In genomic region chr18:62963522-62963921, GRCh38 we compare ENCODE assay signal across 20 cellular contexts.
DNase-seq lines count a peak whose midpoint lies in the region; ATAC-seq and TF ChIP-seq lines count a peak whose summit lies in the region.
"Had no signal": no experiment of that assay in that cellular context is flagged by ENCODE, and none has a peak within 500 bp of the region (broad histone marks: within the 10 kb centered on the region; RNA-seq: fewer than 3 reads in every experiment).

No MANE protein-coding gene starts in this region.

- no peaks in the 10 kb centered on the region for H3K9me3 Mint-ChIP-seq in activated T-helper 1 cell treated with anti-CD3 and anti-CD28 coated beads, Interleukin-12 subunit alpha, Interleukin-12 subunit beta, Interleukin-2, Interleukin-4 antibody, amounts not matched to agents 30 ng/mL and 10 ng/mL and 1 ng/mL, durations not matched to agents 14 hours and 24 hours and 36 hours
- H3K9me3 Mint-ChIP-seq: activated CD4-positive, alpha-beta T cell treated with anti-CD3 and anti-CD28 coated beads, Interleukin-2, amount 10 ng/mL, durations not matched to agents 24 days and 14 days; natural killer cell had no signal

- H3K9me2 ChIP-seq in hepatocyte (replicated peaks; ENCODE audit: insufficient read depth), result no peaks in the 10 kb centered on the region

- TF ChIP-seq CTCF in hepatocyte (IDR thresholded peaks at IDR 0.05; ENCODE audit: poor library complexity), result no peak

- H3K36me3 Mint-ChIP-seq in activated T-helper 1 cell treated with anti-CD3 and anti-CD28 coated beads, Interleukin-12 subunit alpha, Interleukin-12 subunit beta, Interleukin-2, Interleukin-4 antibody, amounts not matched to agents 30 ng/mL and 10 ng/mL and 1 ng/mL, durations not matched to agents 14 hours and 24 hours and 36 hours (ENCODE audit: low read depth), result no peaks in the 10 kb centered on the region
- H3K36me3 Mint-ChIP-seq: natural killer cell had no signal

- no peaks in the 10 kb centered on the region for H4K20me1 ChIP-seq in hepatocyte (ENCODE audit: insufficient read depth, poor library complexity, severe bottlenecking)
- H4K20me1 ChIP-seq: BLaER1 had no signal

- H3K27ac ChIP-seq in hepatocyte, result peak overlapping the region; percentile 69
- H3K27ac ChIP-seq in temporal lobe (ENCODE audit: low read depth, low read length), result peak overlapping the region; percentile 90
- H3K27ac ChIP-seq: BLaER1, colonic mucosa, epithelial cell of prostate, Peyer's patch, psoas muscle had no signal

- no peak overlapping the region for H3K27ac Mint-ChIP-seq in activated T-helper 1 cell treated with anti-CD3 and anti-CD28 coated beads, Interleukin-12 subunit alpha, Interleukin-12 subunit beta, Interleukin-2, Interleukin-4 antibody, amounts not matched to agents 30 ng/mL and 10 ng/mL and 1 ng/mL, durations not matched to agents 14 hours and 24 hours and 36 hours
- H3K27ac Mint-ChIP-seq: activated CD4-positive, alpha-beta T cell treated with anti-CD3 and anti-CD28 coated beads, Interleukin-2, amount 10 ng/mL, durations not matched to agents 24 days and 14 days; natural killer cell had no signal

- no peaks in the 10 kb centered on the region for H3K36me3 ChIP-seq in hepatocyte (replicated peaks; ENCODE audit: insufficient read depth, low read depth)
- H3K36me3 ChIP-seq: colonic mucosa had no signal

- no peak overlapping the region for H3K4me3 Mint-ChIP-seq in activated T-helper 1 cell treated with anti-CD3 and anti-CD28 coated beads, Interleukin-12 subunit alpha, Interleukin-12 subunit beta, Interleukin-2, Interleukin-4 antibody, amounts not matched to agents 30 ng/mL and 10 ng/mL and 1 ng/mL, durations not matched to agents 14 hours and 24 hours and 36 hours
- H3K4me3 Mint-ChIP-seq: activated CD4-positive, alpha-beta T cell treated with anti-CD3 and anti-CD28 coated beads, Interleukin-2, amount 10 ng/mL, durations not matched to agents 24 days and 14 days; natural killer cell had no signal

- no peaks in the 10 kb centered on the region for H3K9me3 ChIP-seq in hepatocyte (ENCODE audit: low read depth)
- H3K9me3 ChIP-seq: BLaER1, colonic mucosa, Peyer's patch, psoas muscle, transverse colon had no signal

- no peaks in the 10 kb centered on the region for H3K27me3 ChIP-seq in hepatocyte
- H3K27me3 ChIP-seq: BLaER1, colonic mucosa, Peyer's patch, transverse colon had no signal

- no peak overlapping the region for H3K4me3 ChIP-seq in hepatocyte
- H3K4me3 ChIP-seq: BLaER1, colonic mucosa, lung, Peyer's patch, psoas muscle, transverse colon had no signal

- DNase-seq in NCI-H1105 treated with DMSO at 0.1 percent for 48 hours (lab: John Stamatoyannopoulos, UW), result peak; percentile 42
- DNase-seq in NCI-H1105 (lab: John Stamatoyannopoulos, UW), result no peak
- peak; percentile 93 for DNase-seq in NCI-H748 treated with DMSO at 0.1 percent for 48 hours (lab: John Stamatoyannopoulos, UW)
- peak; percentile 49 for DNase-seq in hepatocyte (ENCODE audit: low spot score)
- no peak for DNase-seq in left lobe of liver (ENCODE audit: low spot score)
- DNase-seq in activated T-helper 1 cell treated with anti-CD3 and anti-CD28 coated beads, Interleukin-12 subunit alpha, Interleukin-12 subunit beta, Interleukin-2, Interleukin-4 antibody, amounts not matched to agents 30 ng/mL and 10 ng/mL and 1 ng/mL, durations not matched to agents 14 hours and 24 hours and 36 hours (ENCODE audit: low spot score), result no peak
- DNase-seq in activated CD8-positive, alpha-beta memory T cell treated with anti-CD3 and anti-CD28 coated beads, Interleukin-2, amount 50 U/mL, for 4 hours, result no peak
- DNase-seq: activated CD4-positive, alpha-beta T cell treated with anti-CD3 and anti-CD28 coated beads, Interleukin-2, amount 10 ng/mL, durations not matched to agents 24 days and 14 days; activated naive CD4-positive, alpha-beta T cell treated with Interleukin-2 at 50 U/mL for 16 hours; colonic mucosa; natural killer cell; NCI-H1417 treated with DMSO at 0.1 percent for 48 hours; Peyer's patch; psoas muscle; transverse colon had no signal

- no peaks in the 10 kb centered on the region for H3K4me1 Mint-ChIP-seq in activated T-helper 1 cell treated with anti-CD3 and anti-CD28 coated beads, Interleukin-12 subunit alpha, Interleukin-12 subunit beta, Interleukin-2, Interleukin-4 antibody, amounts not matched to agents 30 ng/mL and 10 ng/mL and 1 ng/mL, durations not matched to agents 14 hours and 24 hours and 36 hours (ENCODE audit: low read depth)
- H3K4me1 Mint-ChIP-seq: activated CD4-positive, alpha-beta T cell treated with anti-CD3 and anti-CD28 coated beads, Interleukin-2, amount 10 ng/mL, durations not matched to agents 24 days and 14 days; natural killer cell had no signal

- no peak overlapping the region for H3K4me2 ChIP-seq in hepatocyte
- H3K4me2 ChIP-seq: BLaER1 had no signal

- ATAC-seq in left lobe of liver, result no peak
- ATAC-seq: natural killer cell, psoas muscle, SK-N-SH treated with all-trans-retinoic acid at 6 μM for 48 hours had no signal

- H3K27me3 Mint-ChIP-seq in activated T-helper 1 cell treated with anti-CD3 and anti-CD28 coated beads, Interleukin-12 subunit alpha, Interleukin-12 subunit beta, Interleukin-2, Interleukin-4 antibody, amounts not matched to agents 30 ng/mL and 10 ng/mL and 1 ng/mL, durations not matched to agents 14 hours and 24 hours and 36 hours (ENCODE audit: insufficient read depth), result no peaks in the 10 kb centered on the region
- H3K27me3 Mint-ChIP-seq: activated CD4-positive, alpha-beta T cell treated with anti-CD3 and anti-CD28 coated beads, Interleukin-2, amount 10 ng/mL, durations not matched to agents 24 days and 14 days had no signal

- H3K4me1 ChIP-seq in hepatocyte (ENCODE audit: insufficient read depth), result peaks cover 6% of the 10 kb centered on the region
- H3K4me1 ChIP-seq: BLaER1, colonic mucosa, Peyer's patch, psoas muscle had no signal

- intact Hi-C loops in activated T-helper 1 cell treated with anti-CD3 and anti-CD28 coated beads, Interleukin-12 subunit alpha, Interleukin-12 subunit beta, Interleukin-2, Interleukin-4 antibody, amounts not matched to agents 30 ng/mL and 10 ng/mL and 1 ng/mL, durations not matched to agents 14 hours and 24 hours and 36 hours (cut with micrococcal nuclease), result no loop called here

- no peaks in the 10 kb centered on the region for H3K79me2 ChIP-seq in hepatocyte

- no peak overlapping the region for H2AFZ ChIP-seq in hepatocyte

- WGBS in hepatocyte (ENCODE audit: low lambda C conversion rate, missing lambda C conversion rate), result 29% methylated on average over 3 of the region's 3 CpGs

Comparison
In these comparisons a context has a peak if more than half of its experiments do, and no peak if none do; other contexts are left out.
1. DNase-seq: peak in NCI-H1105 treated with DMSO at 0.1 percent for 48 hours (single experiment), NCI-H748 treated with DMSO at 0.1 percent for 48 hours (single experiment) and hepatocyte (single experiment); none in NCI-H1105 (single experiment), left lobe of liver (single experiment), activated T-helper 1 cell treated with anti-CD3 and anti-CD28 coated beads, Interleukin-12 subunit alpha, Interleukin-12 subunit beta, Interleukin-2, Interleukin-4 antibody, amounts not matched to agents 30 ng/mL and 10 ng/mL and 1 ng/mL, durations not matched to agents 14 hours and 24 hours and 36 hours (single experiment) and activated CD8-positive, alpha-beta memory T cell treated with anti-CD3 and anti-CD28 coated beads, Interleukin-2, amount 50 U/mL, for 4 hours (single experiment).